In genomic region chr19:54208784-54209057, GRCh38 we compare ENCODE assay signal across 10 cellular contexts. TPM values are rescaled to one million over a fixed set of nuclear protein-coding genes. Genes with fewer than 3 reads are reported as not detected.
DNase-seq lines count a peak whose midpoint lies in the region; ATAC-seq, FAIRE-seq and TF ChIP-seq lines count a peak whose summit lies in the region.
"Had no signal": no experiment of that assay in that cellular context is flagged by ENCODE, and none has a peak within 500 bp of the region (broad histone marks: within the 10 kb centered on the region; RNA-seq: fewer than 3 reads in every experiment).

No MANE protein-coding gene starts in this region.

- peak in 1 of 2 experiments; percentile 82; a peak in 2 of 3 replicates for TF ChIP-seq POLR2A in H1 (IDR thresholded peaks at IDR 0.05; ENCODE audit: control extremely low read depth in 1 of 2, low read depth in 2 of 2, low read length in 2 of 2)

- H2BK15ac ChIP-seq in H1 (ENCODE audit: low read length): no peak overlapping the region

- no peak overlapping the region; a peak in 1 of 7 replicates for H3K9ac ChIP-seq in H1 (replicated peaks in 1 of 4; ENCODE audit: extremely low read depth in 1 of 4, low read depth in 3 of 4, low read length in 3 of 4)
- no peak overlapping the region for H3K9ac ChIP-seq in parathyroid adenoma

- H3K4ac ChIP-seq in H1 (replicated peaks; ENCODE audit: insufficient read length, low read depth, low read length): no peak overlapping the region

- H3K27ac ChIP-seq in H1 (ENCODE audit: low read depth, low read length) (no peak overlapping the region), parathyroid adenoma (peak overlapping the region; percentile 22)

- no peak overlapping the region for H2AK5ac ChIP-seq in H1 (ENCODE audit: low read depth, low read length)

- no peak overlapping the region for H3K23ac ChIP-seq in H1 (ENCODE audit: insufficient read length)

- peak; percentile 76 for DNase-seq in DMS53 (lab: John Stamatoyannopoulos, UW)
- DNase-seq in H1 (ENCODE audit: low read depth in 1 of 2, low spot score in 2 of 2): no peak
- DNase-seq in GF-D8 (lab: John Stamatoyannopoulos, UW): no peak
- DNase-seq in NCI-H2227 (lab: John Stamatoyannopoulos, UW; ENCODE audit: unreplicated experiment): no peak
- DNase-seq: amniotic stem cell had no signal

- H4K8ac ChIP-seq in H1 (ENCODE audit: extremely low read depth, insufficient read depth, low read length): 0 out of 2 replicates have a peak overlapping the region, but pooled peaks have one; percentile 69

- no peak overlapping the region for H3K18ac ChIP-seq in H1 (ENCODE audit: extremely low read depth, low read length)

- no peak overlapping the region for H2BK20ac ChIP-seq in H1 (ENCODE audit: low read length)

- POLR2A ChIA-PET in H1 (lab: Charles Lee; ENCODE audit: partially characterized antibody): interaction anchor here (0.6 to 23.4 kb wide), 21 partner anchors 9 to 121 kb away, joined by 3 to 909 read pairs (median 6); partner anchors contain the start of genes CNOT3, LILRB2, LILRB3 and LILRB5

- H3K27me3 ChIP-seq in H1 (replicated peaks in 1 of 4; ENCODE audit: control insufficient read depth in 3 of 4, extremely low read depth in 1 of 4, insufficient read depth in 3 of 4, low read length in 3 of 4) (no peaks in the 10 kb centered on the region), parathyroid adenoma (ENCODE audit: control insufficient read depth, insufficient read depth, low read length) (no peaks in the 10 kb centered on the region)
- H3K27me3 ChIP-seq: MG63 had no signal

- 88% methylated on average over 8 of the region's 8 CpGs; no CpG with 5 or more reads in 1 of the 2 experiments for WGBS in H1 (ENCODE audit: extremely low coverage in 1 of 2, insufficient coverage in 1 of 2, insufficient read length in 1 of 2, insufficient replicate concordance in 2 of 2, low coverage in 1 of 2, low lambda C conversion rate in 2 of 2, missing lambda C conversion rate in 1 of 2), 2 experiments

- H3K79me2 ChIP-seq in H1 (ENCODE audit: control insufficient read depth in 1 of 2, insufficient read depth in 2 of 2, low read length in 2 of 2) (peaks cover 5 to 32% of the 10 kb centered on the region in 2 experiments), parathyroid adenoma (peaks cover 25% of the 10 kb centered on the region)

- TF ChIP-seq CTCF in H1 (IDR thresholded peaks at IDR 0.05; ENCODE audit: control extremely low read depth in 1 of 3, insufficient read depth in 1 of 3, low read depth in 1 of 3, low read length in 3 of 3) (no peak), parathyroid adenoma (IDR thresholded peaks at IDR 0.05) (no peak)

- peaks cover 39 to 42% of the 10 kb centered on the region in 2 experiments for H4K20me1 ChIP-seq in H1 (replicated peaks in 1 of 2; ENCODE audit: control insufficient read depth in 1 of 2, insufficient read depth in 2 of 2, low read length in 2 of 2)

- CTCF ChIA-PET in H1 (lab: Charles Lee; ENCODE audit: partially characterized antibody): interaction anchor here (1.0 to 1.6 kb wide), 7 partner anchors 19 to 58 kb away, joined by 3 to 6 read pairs (median 4); partner anchors contain the start of gene LILRB5

- H2AFZ ChIP-seq in H1 (ENCODE audit: low read length): no peak overlapping the region
- no peak overlapping the region for H2AFZ ChIP-seq in parathyroid adenoma

- no peak overlapping the region for H3K56ac ChIP-seq in H1 (replicated peaks; ENCODE audit: insufficient read length, low read depth, low read length)

- H3K4me1 ChIP-seq in H1 (replicated peaks in 1 of 4; ENCODE audit: control insufficient read depth in 3 of 4, insufficient read depth in 4 of 4, low read length in 3 of 4) (peaks cover 6 to 10% (median 6%) of the 10 kb centered on the region in 4 experiments; a peak in 6 of 7 replicates), parathyroid adenoma (peaks cover 7% of the 10 kb centered on the region)

- H3K79me1 ChIP-seq in H1 (ENCODE audit: low read depth, low read length): peaks cover 15% of the 10 kb centered on the region

- TF ChIP-seq RAD21 in H1 (IDR thresholded peaks at IDR 0.05 in 1 of 2, conservative IDR thresholded peaks at IDR 0.05 in 1 of 2; ENCODE audit: low read depth in 2 of 2, low read length in 2 of 2): no peak

- no peak overlapping the region for H2BK5ac ChIP-seq in H1 (ENCODE audit: low read depth, low read length)

- H3K4me2 ChIP-seq in H1 (ENCODE audit: insufficient read depth in 1 of 2, low read depth in 2 of 2, low read length in 2 of 2) (no peak overlapping the region), parathyroid adenoma (ENCODE audit: low read length) (no peak overlapping the region)

- H4K91ac ChIP-seq in H1 (replicated peaks; ENCODE audit: insufficient read length, low read length): no peak overlapping the region

- H3K23me2 ChIP-seq in H1 (ENCODE audit: low read depth, low read length): peaks cover 2% of the 10 kb centered on the region; the same call in 1 of the 2 replicates

- no peak for ATAC-seq in GM18870 (IDR thresholded peaks at IDR 0.05; ENCODE audit: unreplicated experiment)
- ATAC-seq in HG02610 (IDR thresholded peaks at IDR 0.05; ENCODE audit: unreplicated experiment): no peak

- H3K9me3 ChIP-seq in H1 (ENCODE audit: insufficient read depth in 2 of 2, low read depth in 1 of 2, low read length in 1 of 2) (no peaks in the 10 kb centered on the region), parathyroid adenoma (ENCODE audit: control insufficient read depth, low read length) (no peaks in the 10 kb centered on the region)
- H3K9me3 ChIP-seq: MG63 had no signal

- H3K36me3 ChIP-seq in H1 (ENCODE audit: control insufficient read depth in 2 of 4, insufficient read depth in 4 of 4, low read length in 3 of 4) (peaks cover 34 to 46% (median 43%) of the 10 kb centered on the region in 4 experiments), parathyroid adenoma (ENCODE audit: control insufficient read depth, insufficient read depth, low read length) (no peaks in the 10 kb centered on the region)

- no peak overlapping the region for H2BK12ac ChIP-seq in H1 (ENCODE audit: low read depth, low read length)

- H4K5ac ChIP-seq in H1 (ENCODE audit: insufficient read length, low read depth, low read length): no peak overlapping the region

- H3K4me3 ChIP-seq in H1 (ENCODE audit: extremely low read depth in 1 of 4, insufficient read depth in 2 of 4, low read depth in 3 of 4, low read length in 4 of 4) (no peak overlapping the region), parathyroid adenoma (ENCODE audit: low read depth, low read length) (no peak overlapping the region)
- H3K4me3 ChIP-seq: MG63 had no signal

- no peak overlapping the region for H3K14ac ChIP-seq in H1 (ENCODE audit: insufficient read length)

- no peak for TF ChIP-seq EP300 in H1 (IDR thresholded peaks at IDR 0.05; ENCODE audit: borderline replicate concordance in 1 of 2, low read depth in 2 of 2, low read length in 2 of 2)

- no peak for FAIRE-seq in H1 (lab: Jason Lieb, UNC)

- no peak overlapping the region for H2BK120ac ChIP-seq in H1 (replicated peaks; ENCODE audit: low read depth, low read length)

RNA-seq across cellular contexts. Expression of gene RPS9, which starts 8.1 kb away (rescaled TPM):
- polyA plus RNA-seq in PFSK-1 (2012; ENCODE audit: insufficient read length, low read depth): 2,406 TPM
- total RNA-seq in H1 (2021; fragmentation: NEBNext Ultra II Directional; extraction: Animal tissue kit (Norgen Biotek cat#: 25700)): 1,609 and 1,661 TPM in 2 replicates
- polyA plus RNA-seq in H1 (2011; rRNA removed): 4,172 and 4,900 TPM in 2 replicates
- 5,332 TPM for polyA plus RNA-seq in H1 (2011; cell fraction: cytosol; rRNA removed)
- 5,270 TPM for polyA plus RNA-seq in H1 (2011; cell fraction: nucleus; rRNA removed)
- polyA plus RNA-seq in H1 (2012, experiment 1 of 2): 3,362 to 4,178 TPM (median 3,966 TPM) in 4 replicates
- polyA plus RNA-seq in H1 (2012, experiment 2 of 2): 9,430 TPM
- 2,233 TPM for polyA plus RNA-seq in H1 (2013, experiment 1 of 2)
- 2,125 TPM for polyA plus RNA-seq in H1 (2013, experiment 2 of 2)
- 567 and 625 TPM in 2 replicates for polyA minus RNA-seq in H1 (2011; rRNA and poly(A)+ RNA removed)
- 569 TPM for polyA minus RNA-seq in H1 (2011; cell fraction: cytosol; rRNA and poly(A)+ RNA removed)
- 727 TPM for polyA minus RNA-seq in H1 (2011; cell fraction: nucleus; rRNA and poly(A)+ RNA removed)

RNA-seq across cellular contexts. Expression of gene LILRB3, which starts 14.1 kb away (rescaled TPM):
- 1.0 TPM for polyA plus RNA-seq in PFSK-1 (2012; ENCODE audit: insufficient read length, low read depth)
- not detected in 2 replicates for total RNA-seq in H1 (2021; fragmentation: NEBNext Ultra II Directional; extraction: Animal tissue kit (Norgen Biotek cat#: 25700))
- polyA plus RNA-seq in H1 (2011; rRNA removed): not detected in 2 replicates
- not detected for polyA plus RNA-seq in H1 (2011; cell fraction: cytosol; rRNA removed)
- polyA plus RNA-seq in H1 (2011; cell fraction: nucleus; rRNA removed): not detected
- polyA plus RNA-seq in H1 (2012, experiment 1 of 2): 0.08 to 0.80 TPM (median 0.11 TPM) in 4 replicates
- polyA plus RNA-seq in H1 (2012, experiment 2 of 2): 0.12 TPM
- not detected for polyA plus RNA-seq in H1 (2013, experiment 1 of 2)
- not detected for polyA plus RNA-seq in H1 (2013, experiment 2 of 2)
- polyA minus RNA-seq in H1 (2011; rRNA and poly(A)+ RNA removed): not detected in 2 replicates
- polyA minus RNA-seq in H1 (2011; cell fraction: cytosol; rRNA and poly(A)+ RNA removed): not detected
- polyA minus RNA-seq in H1 (2011; cell fraction: nucleus; rRNA and poly(A)+ RNA removed): not detected

RNA-seq across cellular contexts. Expression of gene TSEN34, which starts 17.6 kb away (rescaled TPM):
- polyA plus RNA-seq in PFSK-1 (2012; ENCODE audit: insufficient read length, low read depth): 80.0 TPM
- 22.5 and 24.2 TPM in 2 replicates for total RNA-seq in H1 (2021; fragmentation: NEBNext Ultra II Directional; extraction: Animal tissue kit (Norgen Biotek cat#: 25700))
- polyA plus RNA-seq in H1 (2011; rRNA removed): 52.3 and 55.4 TPM in 2 replicates
- 35.5 TPM for polyA plus RNA-seq in H1 (2011; cell fraction: cytosol; rRNA removed)
- polyA plus RNA-seq in H1 (2011; cell fraction: nucleus; rRNA removed): 34.2 TPM
- polyA plus RNA-seq in H1 (2012, experiment 1 of 2): 10.7 to 23.5 TPM (median 21.4 TPM) in 4 replicates
- polyA plus RNA-seq in H1 (2012, experiment 2 of 2): 30.6 TPM
- 23.3 TPM for polyA plus RNA-seq in H1 (2013, experiment 1 of 2)
- 23.9 TPM for polyA plus RNA-seq in H1 (2013, experiment 2 of 2)
- 9.1 and 15.3 TPM in 2 replicates for polyA minus RNA-seq in H1 (2011; rRNA and poly(A)+ RNA removed)
- polyA minus RNA-seq in H1 (2011; cell fraction: cytosol; rRNA and poly(A)+ RNA removed): 14.9 TPM
- polyA minus RNA-seq in H1 (2011; cell fraction: nucleus; rRNA and poly(A)+ RNA removed): 13.4 TPM

RNA-seq across cellular contexts. Expression of gene MBOAT7, which starts 19.3 kb away (rescaled TPM):
- polyA plus RNA-seq in PFSK-1 (2012; ENCODE audit: insufficient read length, low read depth): 89.9 TPM
- total RNA-seq in H1 (2021; fragmentation: NEBNext Ultra II Directional; extraction: Animal tissue kit (Norgen Biotek cat#: 25700)): 90.9 and 103 TPM in 2 replicates
- polyA plus RNA-seq in H1 (2011; rRNA removed): 85.5 and 147 TPM in 2 replicates
- 55.1 TPM for polyA plus RNA-seq in H1 (2011; cell fraction: cytosol; rRNA removed)
- polyA plus RNA-seq in H1 (2011; cell fraction: nucleus; rRNA removed): 111 TPM
- polyA plus RNA-seq in H1 (2012, experiment 1 of 2): 67.8 to 94.5 TPM (median 90.7 TPM) in 4 replicates
- polyA plus RNA-seq in H1 (2012, experiment 2 of 2): 98.0 TPM
- polyA plus RNA-seq in H1 (2013, experiment 1 of 2): 186 TPM
- polyA plus RNA-seq in H1 (2013, experiment 2 of 2): 198 TPM
- 25.7 and 31.5 TPM in 2 replicates for polyA minus RNA-seq in H1 (2011; rRNA and poly(A)+ RNA removed)
- 60.0 TPM for polyA minus RNA-seq in H1 (2011; cell fraction: cytosol; rRNA and poly(A)+ RNA removed)
- 54.3 TPM for polyA minus RNA-seq in H1 (2011; cell fraction: nucleus; rRNA and poly(A)+ RNA removed)

RNA-seq across cellular contexts. Expression of gene LILRA6, which starts 33.9 kb away (rescaled TPM):
- polyA plus RNA-seq in PFSK-1 (2012; ENCODE audit: insufficient read length, low read depth): not detected
- total RNA-seq in H1 (2021; fragmentation: NEBNext Ultra II Directional; extraction: Animal tissue kit (Norgen Biotek cat#: 25700)): not detected in 2 replicates
- not detected in 2 replicates for polyA plus RNA-seq in H1 (2011; rRNA removed)
- polyA plus RNA-seq in H1 (2011; cell fraction: cytosol; rRNA removed): not detected
- polyA plus RNA-seq in H1 (2011; cell fraction: nucleus; rRNA removed): not detected
- polyA plus RNA-seq in H1 (2012, experiment 1 of 2): 0.11 to 0.13 TPM (median 0.13 TPM) in 3 of 4 replicates, not detected in the other
- not detected for polyA plus RNA-seq in H1 (2012, experiment 2 of 2)
- polyA plus RNA-seq in H1 (2013, experiment 1 of 2): not detected
- not detected for polyA plus RNA-seq in H1 (2013, experiment 2 of 2)
- polyA minus RNA-seq in H1 (2011; rRNA and poly(A)+ RNA removed): not detected in 2 replicates
- polyA minus RNA-seq in H1 (2011; cell fraction: cytosol; rRNA and poly(A)+ RNA removed): not detected
- not detected for polyA minus RNA-seq in H1 (2011; cell fraction: nucleus; rRNA and poly(A)+ RNA removed)
